1 cellular context compared by ENCODE assay signal in the genomic region with DNA sequence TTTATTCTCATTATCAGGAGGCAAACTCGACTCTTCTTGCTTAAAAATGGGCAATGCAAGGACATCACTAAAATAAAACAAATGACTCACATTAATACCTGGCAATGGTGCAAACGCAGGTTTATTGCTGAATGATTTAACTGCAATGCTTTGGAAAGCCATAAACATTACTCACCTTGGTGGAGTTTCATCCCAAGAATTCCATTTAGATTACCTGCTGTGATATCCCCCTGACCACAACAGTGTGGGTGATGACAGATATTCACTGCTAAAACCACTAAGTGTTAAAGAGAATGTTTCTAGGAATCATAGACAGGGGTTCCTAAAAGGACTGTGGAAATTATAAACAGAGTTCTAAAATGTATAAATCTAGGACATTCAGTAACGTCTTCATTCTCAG.
TF ChIP-seq lines count a peak whose summit lies in the region.

No MANE protein-coding gene starts in this region.

TF ChIP-seq in GM23338, 12 proteins besides CTCF, POLR2A, EP300 and RAD21 (continued from another document):
- TF ChIP-seq, protein P1, sequence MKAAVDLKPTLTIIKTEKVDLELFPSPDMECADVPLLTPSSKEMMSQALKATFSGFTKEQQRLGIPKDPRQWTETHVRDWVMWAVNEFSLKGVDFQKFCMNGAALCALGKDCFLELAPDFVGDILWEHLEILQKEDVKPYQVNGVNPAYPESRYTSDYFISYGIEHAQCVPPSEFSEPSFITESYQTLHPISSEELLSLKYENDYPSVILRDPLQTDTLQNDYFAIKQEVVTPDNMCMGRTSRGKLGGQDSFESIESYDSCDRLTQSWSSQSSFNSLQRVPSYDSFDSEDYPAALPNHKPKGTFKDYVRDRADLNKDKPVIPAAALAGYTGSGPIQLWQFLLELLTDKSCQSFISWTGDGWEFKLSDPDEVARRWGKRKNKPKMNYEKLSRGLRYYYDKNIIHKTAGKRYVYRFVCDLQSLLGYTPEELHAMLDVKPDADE (IDR thresholded peaks at IDR 0.05) = no peak
- no peak for TF ChIP-seq ZNF331 (CRISPR knock-in tag; IDR thresholded peaks at IDR 0.05; ENCODE audit: low read depth)
- TF ChIP-seq EZH2phosphoT487 (IDR thresholded peaks at IDR 0.05; ENCODE audit: unreplicated experiment) = no peak
- TF ChIP-seq CREB1 (CRISPR knock-in tag; IDR thresholded peaks at IDR 0.05; ENCODE audit: low read depth) = no peak
- no peak for TF ChIP-seq STAT1 (IDR thresholded peaks at IDR 0.05; ENCODE audit: unreplicated experiment)
- TF ChIP-seq EZH2 (IDR thresholded peaks at IDR 0.05; ENCODE audit: low read depth, unreplicated experiment) = no peak
- TF ChIP-seq, protein P2, sequence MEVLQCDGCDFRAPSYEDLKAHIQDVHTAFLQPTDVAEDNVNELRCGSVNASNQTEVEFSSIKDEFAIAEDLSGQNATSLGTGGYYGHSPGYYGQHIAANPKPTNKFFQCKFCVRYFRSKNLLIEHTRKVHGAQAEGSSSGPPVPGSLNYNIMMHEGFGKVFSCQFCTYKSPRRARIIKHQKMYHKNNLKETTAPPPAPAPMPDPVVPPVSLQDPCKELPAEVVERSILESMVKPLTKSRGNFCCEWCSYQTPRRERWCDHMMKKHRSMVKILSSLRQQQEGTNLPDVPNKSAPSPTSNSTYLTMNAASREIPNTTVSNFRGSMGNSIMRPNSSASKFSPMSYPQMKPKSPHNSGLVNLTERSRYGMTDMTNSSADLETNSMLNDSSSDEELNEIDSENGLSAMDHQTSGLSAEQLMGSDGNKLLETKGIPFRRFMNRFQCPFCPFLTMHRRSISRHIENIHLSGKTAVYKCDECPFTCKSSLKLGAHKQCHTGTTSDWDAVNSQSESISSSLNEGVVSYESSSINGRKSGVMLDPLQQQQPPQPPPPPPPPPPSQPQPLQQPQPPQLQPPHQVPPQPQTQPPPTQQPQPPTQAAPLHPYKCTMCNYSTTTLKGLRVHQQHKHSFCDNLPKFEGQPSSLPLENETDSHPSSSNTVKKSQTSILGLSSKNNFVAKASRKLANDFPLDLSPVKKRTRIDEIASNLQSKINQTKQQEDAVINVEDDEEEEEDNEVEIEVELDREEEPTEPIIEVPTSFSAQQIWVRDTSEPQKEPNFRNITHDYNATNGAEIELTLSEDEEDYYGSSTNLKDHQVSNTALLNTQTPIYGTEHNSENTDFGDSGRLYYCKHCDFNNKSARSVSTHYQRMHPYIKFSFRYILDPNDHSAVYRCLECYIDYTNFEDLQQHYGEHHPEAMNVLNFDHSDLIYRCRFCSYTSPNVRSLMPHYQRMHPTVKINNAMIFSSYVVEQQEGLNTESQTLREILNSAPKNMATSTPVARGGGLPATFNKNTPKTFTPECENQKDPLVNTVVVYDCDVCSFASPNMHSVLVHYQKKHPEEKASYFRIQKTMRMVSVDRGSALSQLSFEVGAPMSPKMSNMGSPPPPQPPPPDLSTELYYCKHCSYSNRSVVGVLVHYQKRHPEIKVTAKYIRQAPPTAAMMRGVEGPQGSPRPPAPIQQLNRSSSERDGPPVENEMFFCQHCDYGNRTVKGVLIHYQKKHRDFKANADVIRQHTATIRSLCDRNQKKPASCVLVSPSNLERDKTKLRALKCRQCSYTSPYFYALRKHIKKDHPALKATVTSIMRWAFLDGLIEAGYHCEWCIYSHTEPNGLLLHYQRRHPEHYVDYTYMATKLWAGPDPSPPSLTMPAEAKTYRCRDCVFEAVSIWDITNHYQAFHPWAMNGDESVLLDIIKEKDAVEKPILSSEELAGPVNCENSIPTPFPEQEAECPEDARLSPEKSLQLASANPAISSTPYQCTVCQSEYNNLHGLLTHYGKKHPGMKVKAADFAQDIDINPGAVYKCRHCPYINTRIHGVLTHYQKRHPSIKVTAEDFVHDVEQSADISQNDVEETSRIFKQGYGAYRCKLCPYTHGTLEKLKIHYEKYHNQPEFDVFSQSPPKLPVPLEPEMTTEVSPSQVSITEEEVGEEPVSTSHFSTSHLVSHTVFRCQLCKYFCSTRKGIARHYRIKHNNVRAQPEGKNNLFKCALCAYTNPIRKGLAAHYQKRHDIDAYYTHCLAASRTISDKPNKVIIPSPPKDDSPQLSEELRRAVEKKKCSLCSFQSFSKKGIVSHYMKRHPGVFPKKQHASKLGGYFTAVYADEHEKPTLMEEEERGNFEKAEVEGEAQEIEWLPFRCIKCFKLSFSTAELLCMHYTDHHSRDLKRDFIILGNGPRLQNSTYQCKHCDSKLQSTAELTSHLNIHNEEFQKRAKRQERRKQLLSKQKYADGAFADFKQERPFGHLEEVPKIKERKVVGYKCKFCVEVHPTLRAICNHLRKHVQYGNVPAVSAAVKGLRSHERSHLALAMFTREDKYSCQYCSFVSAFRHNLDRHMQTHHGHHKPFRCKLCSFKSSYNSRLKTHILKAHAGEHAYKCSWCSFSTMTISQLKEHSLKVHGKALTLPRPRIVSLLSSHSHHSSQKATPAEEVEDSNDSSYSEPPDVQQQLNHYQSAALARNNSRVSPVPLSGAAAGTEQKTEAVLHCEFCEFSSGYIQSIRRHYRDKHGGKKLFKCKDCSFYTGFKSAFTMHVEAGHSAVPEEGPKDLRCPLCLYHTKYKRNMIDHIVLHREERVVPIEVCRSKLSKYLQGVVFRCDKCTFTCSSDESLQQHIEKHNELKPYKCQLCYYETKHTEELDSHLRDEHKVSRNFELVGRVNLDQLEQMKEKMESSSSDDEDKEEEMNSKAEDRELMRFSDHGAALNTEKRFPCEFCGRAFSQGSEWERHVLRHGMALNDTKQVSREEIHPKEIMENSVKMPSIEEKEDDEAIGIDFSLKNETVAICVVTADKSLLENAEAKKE (CRISPR knock-in tag; IDR thresholded peaks at IDR 0.05) = no peak
- no peak for TF ChIP-seq POLR2AphosphoS5 (IDR thresholded peaks at IDR 0.05; ENCODE audit: low read depth)
